ENCODE assay signal across 17 cellular contexts in genomic region chr11:1549355-1550330, GRCh38. TPM values are rescaled to one million over a fixed set of nuclear protein-coding genes. Genes with fewer than 3 reads are reported as not detected.
DNase-seq lines count a peak whose midpoint lies in the region; ATAC-seq and TF ChIP-seq lines count a peak whose summit lies in the region.
"Had no signal": no experiment of that assay in that cellular context is flagged by ENCODE, and none has a peak within 500 bp of the region (broad histone marks: within the 10 kb centered on the region; RNA-seq: fewer than 3 reads in every experiment).

No MANE protein-coding gene starts in this region.

- intact Hi-C loops in cardiac septum (cut with DNase I) (loop anchor here (10.0 kb wide), 1 partner anchor 75 kb away; the partner anchor contains the start of genes KRTAP5-4 and KRTAP5-5), left ventricle myocardium superior (cut with micrococcal nuclease) (no loop called here), aorta (cut with DNase I) (loop anchor here (5.0 kb wide), 1 partner anchor 78 kb away; the partner anchor contains the start of gene KRTAP5-5 (in 2 of the 2))

- H3K36me3 ChIP-seq in aorta (ENCODE audit: control insufficient read depth in 1 of 2, insufficient read depth in 2 of 2, low read length in 1 of 2): no peaks in the 10 kb centered on the region

- no peak overlapping the region for H3K4me3 ChIP-seq in aorta (ENCODE audit: low read length in 2 of 2)

- H3K27ac Mint-ChIP-seq in central memory CD8-positive, alpha-beta T cell (ENCODE audit: low read depth): peak overlapping the region; percentile 41
- H3K27ac Mint-ChIP-seq in neural crest cell (ENCODE audit: unreplicated experiment): no peak overlapping the region
- H3K27ac Mint-ChIP-seq: activated naive CD8-positive, alpha-beta T cell had no signal

- 93 to 97% methylated on average over 12 to 13 of the region's 13 CpGs for WGBS in aorta, 2 donors

- peaks cover 3% of the 10 kb centered on the region for H3K36me3 Mint-ChIP-seq in central memory CD8-positive, alpha-beta T cell (ENCODE audit: insufficient read depth)
- H3K36me3 Mint-ChIP-seq in neural crest cell (ENCODE audit: low read depth): no peaks in the 10 kb centered on the region
- H3K36me3 Mint-ChIP-seq: activated naive CD8-positive, alpha-beta T cell had no signal

- no peaks in the 10 kb centered on the region for H3K4me1 Mint-ChIP-seq in central memory CD8-positive, alpha-beta T cell
- peaks cover 5% of the 10 kb centered on the region for H3K4me1 Mint-ChIP-seq in neural crest cell

- ATAC-seq in left ventricle myocardium superior (no peak), aorta (ENCODE audit: low FRiP score) (no peak), HG03521 (IDR thresholded peaks at IDR 0.05; ENCODE audit: unreplicated experiment) (no peak)
- no peak for ATAC-seq in central memory CD8-positive, alpha-beta T cell (replicated peaks; ENCODE audit: extremely low read depth, poor library complexity, severe bottlenecking)

- peaks cover 32% of the 10 kb centered on the region for H3K27me3 Mint-ChIP-seq in central memory CD8-positive, alpha-beta T cell
- H3K27me3 Mint-ChIP-seq in neural crest cell (ENCODE audit: low read depth): peaks cover 62% of the 10 kb centered on the region

- H3K9me3 Mint-ChIP-seq in central memory CD8-positive, alpha-beta T cell: no peaks in the 10 kb centered on the region
- H3K9me3 Mint-ChIP-seq in neural crest cell: no peaks in the 10 kb centered on the region

- no peak for TF ChIP-seq CTCF in neural crest cell (conservative IDR thresholded peaks at IDR 0.05)

- H3K9me3 ChIP-seq in aorta (ENCODE audit: control insufficient read depth, low read length): no peaks in the 10 kb centered on the region

- no peak overlapping the region for H3K4me3 Mint-ChIP-seq in central memory CD8-positive, alpha-beta T cell
- H3K4me3 Mint-ChIP-seq in neural crest cell: peak overlapping the region; percentile 16
- H3K4me3 Mint-ChIP-seq: activated naive CD8-positive, alpha-beta T cell had no signal

- no peaks in the 10 kb centered on the region for H3K4me1 ChIP-seq in aorta (ENCODE audit: control insufficient read depth in 1 of 2, insufficient read depth in 2 of 2, low read length in 2 of 2)

- H3K27ac ChIP-seq in aorta (ENCODE audit: low read depth in 1 of 2, low read length in 2 of 2): peak overlapping the region; percentile 11 to 68

- no peaks in the 10 kb centered on the region for H3K27me3 ChIP-seq in aorta (ENCODE audit: control insufficient read depth in 1 of 2, insufficient read depth in 2 of 2, low read length in 1 of 2)

- DNase-seq in cardiac septum (ENCODE audit: low spot score): peak; percentile 76
- no peak for DNase-seq in left ventricle myocardium superior
- no peak for DNase-seq in central memory CD8-positive, alpha-beta T cell (ENCODE audit: low spot score in 2 of 2)
- DNase-seq in neural crest cell (ENCODE audit: low read depth, low spot score): no peak
- DNase-seq in aorta: no peak
- no peak for DNase-seq in H4 (ENCODE audit: low spot score)
- DNase-seq in activated T-cell treated with anti-CD3 and anti-CD28 coated beads, Interleukin-2, amount 50 U/mL, for 48 hours: no peak
- DNase-seq: NCI-H1417 treated with DMSO at 0.1 percent for 48 hours; stimulated activated CD4-positive, alpha-beta T cell treated with anti-CD3 and anti-CD28 coated beads, Interleukin-4, amount 100 ng/mL, for 1 hour; T-helper 2 cell had no signal

RNA-seq across cellular contexts. Expression of gene DUSP8, which starts 22.4 kb away (rescaled TPM):
- total RNA-seq in cardiac septum: 36.9 TPM
- total RNA-seq in left ventricle myocardium superior: 7.7 TPM
- 8.4 and 10.1 TPM in 2 replicates for total RNA-seq in neural crest cell
- 10 to 100 TPM in 1 of 2 donors, 1 to 10 TPM in 1; 9.4 to 39.3 TPM for total RNA-seq in aorta
- 1 to 10 TPM; 2.3 to 6.5 TPM for polyA plus RNA-seq in aorta
- 0.45 and 3.2 TPM in 2 replicates for total RNA-seq in H4 (2014; rRNA removed; shearing (Covaris generic))

RNA-seq across cellular contexts. Expression of gene KRTAP5-1, which starts 35.4 kb away (rescaled TPM):
- total RNA-seq in cardiac septum: not detected
- total RNA-seq in left ventricle myocardium superior: not detected
- not detected in 2 replicates for total RNA-seq in neural crest cell
- total RNA-seq in aorta: not detected
- polyA plus RNA-seq in aorta: not detected
- total RNA-seq in H4 (2014; rRNA removed; shearing (Covaris generic)): not detected in 2 replicates
- total RNA-seq: activated CD8-positive, alpha-beta memory T cell treated with anti-CD3 and anti-CD28 coated beads for 36 hours; Daoy; glomerular endothelial cell; omental fat pad had no signal
- polyA plus RNA-seq: AG04450 had no signal

RNA-seq across cellular contexts. Expression of gene KRTAP5-2, which starts 48.5 kb away (rescaled TPM):
- total RNA-seq in cardiac septum (not detected), left ventricle myocardium superior (not detected), neural crest cell (not detected in 2 replicates), aorta (not detected)
- not detected for polyA plus RNA-seq in aorta
- not detected in 2 replicates for total RNA-seq in H4 (2014; rRNA removed; shearing (Covaris generic))
- total RNA-seq: activated CD8-positive, alpha-beta memory T cell treated with anti-CD3 and anti-CD28 coated beads for 36 hours; Daoy; glomerular endothelial cell; omental fat pad had no signal
- polyA plus RNA-seq: AG04450 had no signal

RNA-seq across cellular contexts. Expression of gene KRTAP5-3, which starts 58.6 kb away (rescaled TPM):
- total RNA-seq in cardiac septum (not detected), left ventricle myocardium superior (not detected), neural crest cell (not detected in 2 replicates), aorta (not detected)
- polyA plus RNA-seq in aorta: not detected
- not detected in 2 replicates for total RNA-seq in H4 (2014; rRNA removed; shearing (Covaris generic))
- total RNA-seq: activated CD8-positive, alpha-beta memory T cell treated with anti-CD3 and anti-CD28 coated beads for 36 hours; Daoy; glomerular endothelial cell; omental fat pad had no signal
- polyA plus RNA-seq: AG04450 had no signal
